9 cellular contexts compared by ENCODE assay signal in genomic region chr5:34534237-34535108, GRCh38.
A peak's percentile ranks its signal among the peaks of the same experiment; 100 is the strongest.
DNase-seq lines count a peak whose midpoint lies in the region; ATAC-seq, FAIRE-seq and TF ChIP-seq lines count a peak whose summit lies in the region.
"Had no signal": no experiment of that assay in that cellular context is flagged by ENCODE, and none has a peak within 500 bp of the region (broad histone marks: within the 10 kb centered on the region; RNA-seq: fewer than 3 reads in every experiment).

No MANE protein-coding gene starts in this region.

- intact Hi-C loops in heart right ventricle (cut with DNase I) (no loop called here), right cardiac atrium (cut with DNase I) (no loop called here)

- 53% methylated on average over 4 of the region's 4 CpGs for WGBS in hepatocyte (ENCODE audit: low lambda C conversion rate, missing lambda C conversion rate)
- 69 to 74% methylated on average over 4 of the region's 4 CpGs for WGBS in heart right ventricle, 2 donors
- 63% methylated on average over 4 of the region's 4 CpGs for WGBS in right cardiac atrium

- H3F3A ChIP-seq in Loucy (ENCODE audit: low read depth): no peaks in the 10 kb centered on the region

- TF ChIP-seq POLR2A in GM12892 (IDR thresholded peaks at IDR 0.05; ENCODE audit: low read depth, low read length): no peak

- H3K4me3 ChIP-seq in Loucy (ENCODE audit: low read length, poor library complexity, severe bottlenecking): no peak overlapping the region
- no peak overlapping the region for H3K4me3 ChIP-seq in hepatocyte
- H3K4me3 ChIP-seq in heart right ventricle: no peak overlapping the region
- no peak overlapping the region for H3K4me3 ChIP-seq in right cardiac atrium (ENCODE audit: low read length)

- peak; percentile 91 for ATAC-seq in GM21723 (IDR thresholded peaks at IDR 0.05; ENCODE audit: unreplicated experiment)
- ATAC-seq in heart right ventricle: no peak
- no peak for ATAC-seq in right cardiac atrium

- H3K4me1 ChIP-seq in Loucy (ENCODE audit: insufficient read depth, low read length, poor library complexity, severe bottlenecking) (no peaks in the 10 kb centered on the region), hepatocyte (ENCODE audit: insufficient read depth) (peaks cover 24% of the 10 kb centered on the region), heart right ventricle (peaks cover 0 to 8% (median 0%) of the 10 kb centered on the region in 9 donors), right cardiac atrium (ENCODE audit: control insufficient read depth, insufficient read depth, low read length) (no peaks in the 10 kb centered on the region)

- H3K79me2 ChIP-seq in Loucy (ENCODE audit: insufficient read depth, low read length) (no peaks in the 10 kb centered on the region), hepatocyte (no peaks in the 10 kb centered on the region)

- H3K9me2 ChIP-seq in Loucy (replicated peaks; ENCODE audit: low read depth, low read length): no peaks in the 10 kb centered on the region
- no peaks in the 10 kb centered on the region for H3K9me2 ChIP-seq in hepatocyte (replicated peaks; ENCODE audit: insufficient read depth)

- H4K20me1 ChIP-seq in Loucy (ENCODE audit: insufficient read depth, low read length, poor library complexity, severe bottlenecking) (no peaks in the 10 kb centered on the region), hepatocyte (ENCODE audit: insufficient read depth, poor library complexity, severe bottlenecking) (no peaks in the 10 kb centered on the region)

- H3K36me3 ChIP-seq in Loucy (ENCODE audit: insufficient read depth, low read length): no peaks in the 10 kb centered on the region
- H3K36me3 ChIP-seq in hepatocyte (replicated peaks; ENCODE audit: insufficient read depth, low read depth): no peaks in the 10 kb centered on the region
- no peaks in the 10 kb centered on the region for H3K36me3 ChIP-seq in heart right ventricle

- no peak for TF ChIP-seq CTCF in Loucy (conservative IDR thresholded peaks at IDR 0.05; ENCODE audit: low read length)
- TF ChIP-seq CTCF in hepatocyte (IDR thresholded peaks at IDR 0.05; ENCODE audit: poor library complexity): no peak
- TF ChIP-seq CTCF in heart right ventricle (IDR thresholded peaks at IDR 0.05): no peak

- H3K4me2 ChIP-seq in Loucy (ENCODE audit: low read depth, low read length, poor library complexity, severe bottlenecking) (no peak overlapping the region), hepatocyte (peak overlapping the region; percentile 11)
- H3K4me2 ChIP-seq: KMS-11 had no signal

- peak; percentile 62 for FAIRE-seq in GM12892 (lab: Jason Lieb, UNC)

- no peak overlapping the region for H3K9ac ChIP-seq in Loucy (ENCODE audit: low read depth, low read length, poor library complexity, severe bottlenecking)
- H3K9ac ChIP-seq: KMS-11 had no signal

- H3K27me3 ChIP-seq in Loucy (ENCODE audit: insufficient read depth, low read length, poor library complexity, severe bottlenecking): no peaks in the 10 kb centered on the region
- no peaks in the 10 kb centered on the region for H3K27me3 ChIP-seq in hepatocyte
- no peaks in the 10 kb centered on the region for H3K27me3 ChIP-seq in heart right ventricle
- no peaks in the 10 kb centered on the region for H3K27me3 ChIP-seq in right cardiac atrium (ENCODE audit: control insufficient read depth, insufficient read depth)

- H2AFZ ChIP-seq in Loucy (ENCODE audit: low read length): peak overlapping the region; percentile 41; the same call in 1 of the 2 replicates
- H2AFZ ChIP-seq in hepatocyte: no peak overlapping the region

- DNase-seq in GM12892 (ENCODE audit: insufficient read length) (no peak), hepatocyte (ENCODE audit: low spot score) (peak; percentile 67), NCI-H748 (lab: John Stamatoyannopoulos, UW; ENCODE audit: unreplicated experiment) (no peak), heart right ventricle (no peak), right cardiac atrium (no peak), NCI-H2196 treated with DMSO at 0.1 percent for 48 hours (lab: John Stamatoyannopoulos, UW; ENCODE audit: unreplicated experiment) (no peak)

- H3K9me3 ChIP-seq in Loucy (ENCODE audit: insufficient read depth, low read depth, low read length): no peaks in the 10 kb centered on the region
- no peaks in the 10 kb centered on the region for H3K9me3 ChIP-seq in hepatocyte (ENCODE audit: low read depth)
- no peaks in the 10 kb centered on the region for H3K9me3 ChIP-seq in heart right ventricle
- H3K9me3 ChIP-seq in right cardiac atrium (ENCODE audit: control insufficient read depth, low read length): no peaks in the 10 kb centered on the region

- H3K27ac ChIP-seq in hepatocyte: peak overlapping the region; percentile 84
- H3K27ac ChIP-seq in heart right ventricle: peak overlapping the region in 1 of 10 donors; percentile 38
- H3K27ac ChIP-seq in right cardiac atrium (ENCODE audit: low read length): no peak overlapping the region
- H3K27ac ChIP-seq: KMS-11 had no signal
